Comparison of ENCODE assay signal across 10 cellular contexts in genomic region chr9:124863371-124863831, GRCh38. TPM values are rescaled to one million over a fixed set of nuclear protein-coding genes. Genes with fewer than 3 reads are reported as not detected.
DNase-seq lines count a peak whose midpoint lies in the region; ATAC-seq and TF ChIP-seq lines count a peak whose summit lies in the region.
"Had no signal": no experiment of that assay in that cellular context is flagged by ENCODE, and none has a peak within 500 bp of the region (broad histone marks: within the 10 kb centered on the region; RNA-seq: fewer than 3 reads in every experiment).

No MANE protein-coding gene starts in this region.

- peaks cover 3% of the 10 kb centered on the region for H3F3A ChIP-seq in PC-3 (ENCODE audit: low read length, unreplicated experiment)

- 36 to 41% methylated on average over 7 of the region's 7 CpGs for WGBS in esophagus, 2 donors
- 44 to 57% (median 46%) methylated on average over 7 of the region's 7 CpGs for WGBS in psoas muscle, 3 donors

- peak; percentile 3; the same call in 1 of the 2 replicates for ATAC-seq in PC-3
- peak in 2 of 4 donors; percentile 17 to 38 for ATAC-seq in psoas muscle
- no peak for ATAC-seq in HG02885 (IDR thresholded peaks at IDR 0.05; ENCODE audit: poor library complexity, unreplicated experiment)

- BruUV-seq in PC-3 (replicated peaks; lab: Mats Ljungman, UMichigan), result no TSS peak

- H3K27ac ChIP-seq in PC-3 (ENCODE audit: low read length) (peak overlapping the region; percentile 34), esophagus (ENCODE audit: low read depth in 2 of 2, low read length in 1 of 2) (peak overlapping the region; percentile 90 to 99), psoas muscle (peak overlapping the region; percentile 92)

- peaks cover 28% of the 10 kb centered on the region for H4K20me1 ChIP-seq in PC-3 (ENCODE audit: low read length)

- H2AFZ ChIP-seq in PC-3 (ENCODE audit: low read length), result no peak overlapping the region

- no peaks in the 10 kb centered on the region for H3K9me2 ChIP-seq in PC-3 (replicated peaks; ENCODE audit: low read length)

- peak overlapping the region; percentile 72 for H3K4me2 ChIP-seq in PC-3 (ENCODE audit: low read length)

- H3K4me1 ChIP-seq in PC-3 (ENCODE audit: insufficient read depth, low read length) (peaks cover 37% of the 10 kb centered on the region), esophagus (ENCODE audit: control insufficient read depth in 2 of 2, insufficient read depth in 2 of 2, low read length in 1 of 2) (peaks cover 2 to 8% of the 10 kb centered on the region in 2 donors), psoas muscle (peaks cover 37% of the 10 kb centered on the region)

- H3K36me3 ChIP-seq in PC-3 (ENCODE audit: low read depth, low read length) (peaks cover 28% of the 10 kb centered on the region), esophagus (ENCODE audit: control insufficient read depth in 2 of 2, insufficient read depth in 2 of 2, low read length in 1 of 2) (peaks cover 3 to 19% of the 10 kb centered on the region in 2 donors), psoas muscle (ENCODE audit: insufficient read depth in 1 of 2, low read depth in 1 of 2) (peaks cover 8 to 28% of the 10 kb centered on the region in 2 donors)

- H3K27me3 ChIP-seq in PC-3 (ENCODE audit: low read length), result no peaks in the 10 kb centered on the region
- H3K27me3 ChIP-seq in esophagus (ENCODE audit: control insufficient read depth in 1 of 2, insufficient read depth in 2 of 2, low read length in 2 of 2), result no peaks in the 10 kb centered on the region
- H3K27me3 ChIP-seq in psoas muscle (ENCODE audit: insufficient read depth in 3 of 3, low read length in 2 of 3), result no peaks in the 10 kb centered on the region
- H3K27me3 ChIP-seq: esophagus muscularis mucosa had no signal

- CTCF ChIA-PET in PC-3 (lab: Charles Lee), result no interaction called here
- CTCF ChIA-PET in HEK293T (lab: Yijun Ruan, JAX), result interaction anchor here (1.5 to 2.2 kb wide), 2 partner anchors 11 kb away, joined by 5 to 9 read pairs; partner anchors contain the start of gene WDR38

- POLR2A ChIA-PET in PC-3 (lab: Charles Lee; ENCODE audit: unreplicated experiment), result interaction anchor here (0.6 kb wide), 1 partner anchor 78 kb away, joined by 3 read pairs; no protein-coding TSS in a partner anchor
- POLR2A ChIA-PET in HEK293T (lab: Yijun Ruan, JAX), result interaction anchor here (1.7 to 2.6 kb wide), 2 partner anchors 11 to 85 kb away, joined by 5 to 29 read pairs; partner anchors contain the start of gene WDR38

- no peaks in the 10 kb centered on the region for H3K9me3 ChIP-seq in PC-3 (ENCODE audit: low read length)
- no peaks in the 10 kb centered on the region for H3K9me3 ChIP-seq in esophagus (ENCODE audit: control insufficient read depth in 2 of 2, insufficient read depth in 1 of 2, low read depth in 1 of 2, low read length in 1 of 2)
- no peaks in the 10 kb centered on the region for H3K9me3 ChIP-seq in psoas muscle
- H3K9me3 ChIP-seq: esophagus muscularis mucosa had no signal

- no peak for TF ChIP-seq CTCF in PC-3 (conservative IDR thresholded peaks at IDR 0.05; ENCODE audit: low read depth, low read length)
- no peak for TF ChIP-seq CTCF in psoas muscle (IDR thresholded peaks at IDR 0.05)

- intact Hi-C loops in PC-3 (cut with micrococcal nuclease), result no loop called here
- intact Hi-C loops in psoas muscle (cut with DNase I), result no loop called here

- H3K79me2 ChIP-seq in PC-3 (ENCODE audit: low read length), result peaks cover 49% of the 10 kb centered on the region

- DNase-seq in NCI-H2171 treated with DMSO at 0.1 percent for 48 hours (lab: John Stamatoyannopoulos, UW) (peak; percentile 16), NCI-H2171 (lab: John Stamatoyannopoulos, UW) (no peak), PC-3 (peak; percentile 38), psoas muscle (no peak), HEK293T (ENCODE audit: extremely low spot score) (no peak), NCI-H1417 (lab: John Stamatoyannopoulos, UW) (no peak)
- DNase-seq: NCI-H446 had no signal

- no peak overlapping the region for H3K9ac ChIP-seq in PC-3 (ENCODE audit: low read length)

- H3K4me3 ChIP-seq in PC-3 (ENCODE audit: low read length) (peak overlapping the region; percentile 3; the same call in 1 of the 2 replicates), esophagus (ENCODE audit: low read depth in 1 of 2, low read length in 2 of 2) (no peak overlapping the region), psoas muscle (no peak overlapping the region)

TF ChIP-seq in HEK293T, 16 proteins besides CTCF, POLR2A, EP300 and RAD21:
- no peak for TF ChIP-seq ARNT (IDR thresholded peaks at IDR 0.05)
- TF ChIP-seq SUZ12 (IDR thresholded peaks at IDR 0.05), result no peak
- no peak for TF ChIP-seq FOXM1 (IDR thresholded peaks at IDR 0.05; ENCODE audit: borderline replicate concordance)
- TF ChIP-seq LEF1 (IDR thresholded peaks at IDR 0.05; ENCODE audit: borderline replicate concordance), result no peak
- no peak for TF ChIP-seq HDGF (IDR thresholded peaks at IDR 0.05; ENCODE audit: borderline replicate concordance)
- no peak for TF ChIP-seq FOXK2 (IDR thresholded peaks at IDR 0.05)
- TF ChIP-seq ZNF384 (IDR thresholded peaks at IDR 0.05), result no peak
- no peak for TF ChIP-seq SP1 (IDR thresholded peaks at IDR 0.05)
- TF ChIP-seq PKNOX1 (IDR thresholded peaks at IDR 0.05), result no peak
- no peak for TF ChIP-seq BHLHE40 (IDR thresholded peaks at IDR 0.05; ENCODE audit: borderline replicate concordance)
- no peak for TF ChIP-seq ELF4 (IDR thresholded peaks at IDR 0.05)

RNA-seq across cellular contexts. Expression of gene ARPC5L, which starts 1.5 kb away (rescaled TPM):
- total RNA-seq in PC-3 (2014; rRNA removed), result 54.5 and 63.0 TPM in 2 replicates
- 10 to 100 TPM; 30.2 to 64.4 TPM for polyA plus RNA-seq in esophagus
- 10 to 100 TPM; 32.3 to 54.9 (median 47.7) TPM for total RNA-seq in psoas muscle
- 100 to 1,000 TPM in 1 of 3 donors, 10 to 100 TPM in 2; 47.0 to 165 (median 96.4) TPM for polyA plus RNA-seq in psoas muscle

RNA-seq across cellular contexts. Expression of gene RPL35, which starts 1.6 kb away (rescaled TPM):
- total RNA-seq in PC-3 (2014; rRNA removed) (1,981 and 2,242 TPM in 2 replicates), psoas muscle (1,000 to 10,000 TPM in 3 of 4 donors, 100 to 1,000 TPM in 1; 994 to 1,307 (median 1,134) TPM)
- polyA plus RNA-seq in esophagus (1,000 to 10,000 TPM; 3,603 to 5,640 TPM), psoas muscle (1,000 to 10,000 TPM; 2,957 to 4,666 (median 2,999) TPM)

RNA-seq across cellular contexts. Expression of gene WDR38, which starts 10.1 kb away (rescaled TPM):
- total RNA-seq in PC-3 (2014; rRNA removed), result not detected in 2 replicates
- not detected for polyA plus RNA-seq in esophagus
- not detected for total RNA-seq in psoas muscle
- under 1 TPM in 1 of 3 donors, not detected in 2; 0.05 TPM for polyA plus RNA-seq in psoas muscle

Comparison
In these comparisons a context has a peak if more than half of its experiments do, and no peak if none do; other contexts are left out.
1. DNase-seq: peak in NCI-H2171 treated with DMSO at 0.1 percent for 48 hours (single experiment) and PC-3 (single experiment); none in NCI-H2171 (single experiment), psoas muscle (0 of 2), HEK293T (single experiment) and NCI-H1417 (0 of 3).
2. H3K27ac ChIP-seq: peak in every context shown above with its lines; median percentile 94 in esophagus; 92 in psoas muscle; 34 in PC-3.